ENCODE assay signal across 18 cellular contexts in the genomic region with DNA sequence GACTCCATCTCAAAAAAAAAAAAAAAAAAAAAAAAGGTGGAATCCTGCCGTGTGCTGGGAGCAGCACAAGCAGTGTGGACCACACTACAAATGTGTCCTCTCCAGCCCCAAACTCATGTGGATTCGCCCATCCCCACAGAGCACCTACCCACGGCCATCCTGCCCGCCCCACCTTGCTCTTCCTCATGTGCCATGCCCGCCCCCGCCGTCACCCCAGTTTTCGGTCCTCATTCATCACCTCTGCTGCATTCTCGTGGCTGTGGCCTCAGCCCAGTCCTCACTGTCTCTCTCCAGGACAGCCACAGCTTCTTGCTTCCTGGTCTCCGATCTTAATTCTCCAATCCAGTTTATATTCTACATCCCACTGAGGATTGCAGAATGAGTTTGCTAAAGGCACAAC.
DNase-seq lines count a peak whose midpoint lies in the region; ATAC-seq and TF ChIP-seq lines count a peak whose summit lies in the region.
"Had no signal": no experiment of that assay in that cellular context is flagged by ENCODE, and none has a peak within 500 bp of the region (broad histone marks: within the 10 kb centered on the region; RNA-seq: fewer than 3 reads in every experiment).

No MANE protein-coding gene starts in this region.

- no peaks in the 10 kb centered on the region for H3K27me3 ChIP-seq in DND-41 (ENCODE audit: insufficient read depth, low read length, poor library complexity)
- H3K27me3 ChIP-seq in tibial artery: peaks cover 0 to 32% of the 10 kb centered on the region in 2 donors
- H3K27me3 ChIP-seq: vagina had no signal

- H3K27ac Mint-ChIP-seq in activated naive CD4-positive, alpha-beta T cell treated with anti-CD3 and anti-CD28 coated beads, Interleukin-2, amount 50 U/mL, for 72 hours: peak overlapping the region; percentile 58 to 89

- H3K36me3 ChIP-seq in DND-41 (ENCODE audit: insufficient read depth, low read length) (no peaks in the 10 kb centered on the region), tibial artery (no peaks in the 10 kb centered on the region)
- H3K36me3 ChIP-seq: esophagus muscularis mucosa, vagina had no signal

- H3K36me3 Mint-ChIP-seq in activated naive CD4-positive, alpha-beta T cell treated with anti-CD3 and anti-CD28 coated beads, Interleukin-2, amount 50 U/mL, for 72 hours: peaks cover 7 to 9% of the 10 kb centered on the region in 2 donors
- H3K36me3 Mint-ChIP-seq: brain had no signal

- intact Hi-C loops in posterior vena cava (cut with DNase I): no loop called here
- intact Hi-C loops in tibial artery (cut with DNase I; ENCODE audit: low total_unique reads): no loop called here

- peaks cover 3% of the 10 kb centered on the region; the same call in 1 of the 2 replicates for H4K20me1 ChIP-seq in DND-41 (ENCODE audit: insufficient read depth, low read length)

- DNase-seq in activated CD4-positive, alpha-beta T cell treated with anti-CD3 and anti-CD28 coated beads for 48 hours: peak; percentile 2
- DNase-seq in activated CD4-positive, alpha-beta T cell treated with anti-CD3 and anti-CD28 coated beads for 4 hours: no peak
- no peak for DNase-seq in DND-41
- DNase-seq in activated naive CD4-positive, alpha-beta T cell treated with anti-CD3 and anti-CD28 coated beads, Interleukin-2, amount 50 U/mL, for 72 hours (ENCODE audit: low spot score in 2 of 2): no peak
- DNase-seq in posterior vena cava (ENCODE audit: low spot score): peak; percentile 66
- DNase-seq in GM03348 (ENCODE audit: low spot score): no peak
- DNase-seq in tibial artery: no peak
- no peak for DNase-seq in DMS 273 (lab: John Stamatoyannopoulos, UW; ENCODE audit: unreplicated experiment)
- DNase-seq: activated effector memory CD4-positive, alpha-beta T cell treated with Interleukin-2 at 50 U/mL for 16 hours; KBM-7; NCI-H1048; NCI-H748 treated with DMSO at 0.1 percent for 48 hours; PC-9 had no signal

- H3K4me1 ChIP-seq in DND-41 (ENCODE audit: insufficient read depth, low read length): peaks cover 87% of the 10 kb centered on the region
- no peaks in the 10 kb centered on the region for H3K4me1 ChIP-seq in tibial artery
- H3K4me1 ChIP-seq: esophagus muscularis mucosa, psoas muscle, vagina had no signal

- H3K27ac ChIP-seq in DND-41 (ENCODE audit: low read length): peak overlapping the region; percentile 58
- H3K27ac ChIP-seq in tibial artery: no peak overlapping the region
- H3K27ac ChIP-seq: esophagus muscularis mucosa, PC-9, psoas muscle, vagina had no signal

- H3K4me2 ChIP-seq in DND-41 (ENCODE audit: insufficient read depth, low read length): no peak overlapping the region
- H3K4me2 ChIP-seq: PC-9 had no signal

- H3K9me3 ChIP-seq in DND-41 (ENCODE audit: insufficient read depth, low read length, severe bottlenecking): no peaks in the 10 kb centered on the region
- no peaks in the 10 kb centered on the region for H3K9me3 ChIP-seq in tibial artery
- H3K9me3 ChIP-seq: esophagus muscularis mucosa, psoas muscle, vagina had no signal

- no peaks in the 10 kb centered on the region for H3K79me2 ChIP-seq in DND-41 (ENCODE audit: insufficient read depth, low read length)

- no peak overlapping the region for H3K9ac ChIP-seq in DND-41 (ENCODE audit: low read depth, low read length)

- H3K4me3 ChIP-seq in DND-41 (ENCODE audit: low read depth in 1 of 2, low read length in 2 of 2) (no peak overlapping the region), tibial artery (no peak overlapping the region)
- H3K4me3 ChIP-seq: esophagus muscularis mucosa, PC-9, psoas muscle, vagina had no signal

- no peak for ATAC-seq in DND-41 (ENCODE audit: insufficient read depth, low read depth)
- no peak for ATAC-seq in activated naive CD4-positive, alpha-beta T cell treated with anti-CD3 and anti-CD28 coated beads, Interleukin-2, amount 50 U/mL, for 72 hours
- ATAC-seq: psoas muscle had no signal

- TF ChIP-seq CTCF in DND-41 (IDR thresholded peaks at IDR 0.05; ENCODE audit: borderline replicate concordance, extremely low read depth, low read length, poor library complexity, severe bottlenecking): no peak
- no peak for TF ChIP-seq CTCF in tibial artery (IDR thresholded peaks at IDR 0.05)

- H3K9me3 Mint-ChIP-seq in activated naive CD4-positive, alpha-beta T cell treated with anti-CD3 and anti-CD28 coated beads, Interleukin-2, amount 50 U/mL, for 72 hours: peaks cover 0 to 5% of the 10 kb centered on the region in 2 donors
- H3K9me3 Mint-ChIP-seq: nephron had no signal

- no peak overlapping the region for H2AFZ ChIP-seq in DND-41 (ENCODE audit: low read depth, low read length)
- H2AFZ ChIP-seq: PC-9 had no signal

Comparison
In these comparisons a context has a peak if more than half of its experiments do, and no peak if none do; other contexts are left out.
1. DNase-seq: peak in activated CD4-positive, alpha-beta T cell treated with anti-CD3 and anti-CD28 coated beads for 48 hours (single experiment) and posterior vena cava (single experiment); none in activated CD4-positive, alpha-beta T cell treated with anti-CD3 and anti-CD28 coated beads for 4 hours (0 of 2), DND-41 (single experiment), activated naive CD4-positive, alpha-beta T cell treated with anti-CD3 and anti-CD28 coated beads, Interleukin-2, amount 50 U/mL, for 72 hours (0 of 2), GM03348 (single experiment), tibial artery (0 of 2) and DMS 273 (single experiment).